8 cellular contexts compared by ENCODE assay signal in the genomic region with DNA sequence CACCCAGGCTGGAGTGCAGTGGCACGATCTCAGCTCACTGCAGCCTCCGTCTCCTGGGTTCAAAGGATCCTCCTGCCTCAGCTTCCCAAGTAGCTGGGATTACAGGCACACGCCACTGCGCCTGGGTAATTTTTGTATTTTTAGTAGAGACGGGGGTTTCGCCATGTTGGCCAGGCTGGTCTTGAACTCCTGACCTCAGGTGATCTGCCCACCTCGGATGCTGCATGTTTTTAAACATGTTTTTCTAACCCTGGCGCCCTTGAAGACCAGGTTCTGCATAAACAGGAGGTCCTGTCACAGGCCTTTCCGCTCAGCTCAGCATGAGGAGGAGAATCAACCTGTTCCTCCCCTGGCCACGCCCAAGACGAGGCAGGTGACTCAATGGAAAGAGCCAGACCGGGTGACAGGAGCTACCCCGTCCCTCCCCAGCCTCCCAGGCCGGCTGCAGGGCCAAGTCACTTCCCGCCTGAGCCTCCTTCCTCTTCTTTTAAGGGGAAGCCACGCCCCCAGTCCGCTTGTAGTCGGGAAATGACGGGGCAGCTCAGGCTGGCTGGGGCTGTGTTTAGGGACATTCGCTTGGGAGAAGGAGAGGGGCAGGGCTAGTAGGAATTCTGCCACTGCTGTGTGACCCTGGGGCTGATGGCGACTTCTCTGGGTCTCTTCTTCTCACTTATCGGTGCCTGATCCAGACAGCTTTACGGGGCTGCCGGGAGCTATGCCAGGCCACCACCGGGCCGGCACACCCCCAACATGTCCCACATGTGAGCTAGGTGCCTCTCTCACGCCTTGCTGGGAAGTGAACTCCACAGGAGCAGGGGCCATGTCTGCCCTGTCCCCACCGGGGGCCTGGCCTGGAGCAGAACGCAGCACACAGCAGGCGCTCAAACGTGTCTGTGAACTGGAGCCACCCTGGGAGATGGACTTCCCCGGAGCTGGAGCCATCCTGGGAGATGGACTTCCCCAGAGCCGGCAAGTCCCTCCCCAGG. TPM values are rescaled to one million over a fixed set of nuclear protein-coding genes. Genes with fewer than 3 reads are reported as not detected.
DNase-seq lines count a peak whose midpoint lies in the region; ATAC-seq and TF ChIP-seq lines count a peak whose summit lies in the region.

No MANE protein-coding gene starts in this region.

- peaks cover 72% of the 10 kb centered on the region for H3K4me1 ChIP-seq in DND-41 (ENCODE audit: insufficient read depth, low read length)
- H3K4me1 ChIP-seq in heart right ventricle, result peaks cover 38 to 94% (median 87%) of the 10 kb centered on the region in 9 donors

- TF ChIP-seq CTCF in DND-41 (IDR thresholded peaks at IDR 0.05; ENCODE audit: borderline replicate concordance, extremely low read depth, low read length, poor library complexity, severe bottlenecking), result no peak
- TF ChIP-seq CTCF in RWPE1 (conservative IDR thresholded peaks at IDR 0.05; ENCODE audit: low read depth), result no peak
- TF ChIP-seq CTCF in heart right ventricle (IDR thresholded peaks at IDR 0.05), result no peak

- DNase-seq in DND-41 (peak; percentile 59), RWPE1 (ENCODE audit: low spot score) (peak; percentile 78), heart right ventricle (peak; percentile 89 to 97), sciatic nerve (ENCODE audit: low spot score) (peak; percentile 91), NCI-H1048 (lab: John Stamatoyannopoulos, UW) (no peak)
- peak; percentile 93 for DNase-seq in activated naive CD4-positive, alpha-beta T cell treated with Interleukin-2 at 50 U/mL for 16 hours

- H3K4me2 ChIP-seq in DND-41 (ENCODE audit: insufficient read depth, low read length), result peak overlapping the region; percentile 96

- 47 to 60% methylated on average over 33 of the region's 33 CpGs for WGBS in heart right ventricle, 2 donors

- H3K79me2 ChIP-seq in DND-41 (ENCODE audit: insufficient read depth, low read length), result peaks cover 100% of the 10 kb centered on the region

- H2AFZ ChIP-seq in DND-41 (ENCODE audit: low read depth, low read length), result no peak overlapping the region

- CTCF ChIA-PET in RWPE1 (lab: Yijun Ruan, JAX), result interaction anchor here (1.0 to 1.4 kb wide), 3 partner anchors 55 to 177 kb away, joined by 3 to 5 read pairs (median 4); no protein-coding TSS in a partner anchor

- ATAC-seq in DND-41 (ENCODE audit: insufficient read depth, low read depth) (peak; percentile 18; the same call in 1 of the 3 replicates), HG02642 (IDR thresholded peaks at IDR 0.05; ENCODE audit: poor library complexity, unreplicated experiment) (peak; percentile 53), heart right ventricle (peak; percentile 74 to 92 (median 84)), sciatic nerve (peak; percentile 50), HG02973 (IDR thresholded peaks at IDR 0.05; ENCODE audit: unreplicated experiment) (no peak)

- H3K36me3 ChIP-seq in DND-41 (ENCODE audit: insufficient read depth, low read length) (peaks cover 93% of the 10 kb centered on the region), heart right ventricle (peaks cover 0 to 57% (median 8%) of the 10 kb centered on the region in 9 donors)

- no peaks in the 10 kb centered on the region for H3K9me3 ChIP-seq in DND-41 (ENCODE audit: insufficient read depth, low read length, severe bottlenecking)
- H3K9me3 ChIP-seq in heart right ventricle, result no peaks in the 10 kb centered on the region

- H3K27me3 ChIP-seq in DND-41 (ENCODE audit: insufficient read depth, low read length, poor library complexity) (no peaks in the 10 kb centered on the region), heart right ventricle (no peaks in the 10 kb centered on the region)

- H3K27ac ChIP-seq in DND-41 (ENCODE audit: low read length) (peak overlapping the region; percentile 62; the same call in 1 of the 2 replicates), RWPE1 (peak overlapping the region; percentile 100), heart right ventricle (peak overlapping the region; percentile 76 to 100 (median 90))

- POLR2A ChIA-PET in RWPE1 (lab: Yijun Ruan, JAX; ENCODE audit: low non-redundant PET), result interaction anchor here (0.5 to 0.6 kb wide), 2 partner anchors 15 to 25 kb away, joined by 4 to 11 read pairs; no protein-coding TSS in a partner anchor

- H4K20me1 ChIP-seq in DND-41 (ENCODE audit: insufficient read depth, low read length), result peaks cover 97% of the 10 kb centered on the region

- H3K9ac ChIP-seq in DND-41 (ENCODE audit: low read depth, low read length), result peak overlapping the region; percentile 24; the same call in 1 of the 2 replicates

- intact Hi-C loops in heart right ventricle (cut with DNase I) (loop anchor here in 7 of 10 donors (2.0 to 10.0 kb wide), 8 partner anchors 29 to 88 kb away; a partner anchor contains a TSS), sciatic nerve (cut with DNase I) (loop anchor here (5.0 to 10.0 kb wide), 2 partner anchors 45 to 88 kb away; no protein-coding TSS in a partner anchor)

- H3K4me3 ChIP-seq in DND-41 (ENCODE audit: low read depth in 1 of 2, low read length in 2 of 2) (0 out of 4 replicates have a peak overlapping the region, but pooled peaks of 1 of the 2 experiments have one; percentile 48), heart right ventricle (peak overlapping the region in 8 of 10 donors; percentile 9 to 96 (median 46))

RNA-seq across cellular contexts. Expression of a gene that starts 6.1 kb away (rescaled TPM):
- 10 to 100 TPM; 12.0 to 27.0 (median 21.8) TPM for total RNA-seq in heart right ventricle
- 10 to 100 TPM in 1 of 2 donors, 1 to 10 TPM in 1; 7.3 to 14.5 TPM for polyA plus RNA-seq in heart right ventricle
- total RNA-seq in sciatic nerve, result 84.2 TPM

RNA-seq across cellular contexts. Expression of a gene that starts 56.9 kb away (rescaled TPM):
- total RNA-seq in heart right ventricle, result 10 to 100 TPM; 21.9 to 35.9 (median 28.6) TPM
- polyA plus RNA-seq in heart right ventricle, result 10 to 100 TPM; 24.4 to 35.6 TPM
- 52.2 TPM for total RNA-seq in sciatic nerve
